In the genomic region with DNA sequence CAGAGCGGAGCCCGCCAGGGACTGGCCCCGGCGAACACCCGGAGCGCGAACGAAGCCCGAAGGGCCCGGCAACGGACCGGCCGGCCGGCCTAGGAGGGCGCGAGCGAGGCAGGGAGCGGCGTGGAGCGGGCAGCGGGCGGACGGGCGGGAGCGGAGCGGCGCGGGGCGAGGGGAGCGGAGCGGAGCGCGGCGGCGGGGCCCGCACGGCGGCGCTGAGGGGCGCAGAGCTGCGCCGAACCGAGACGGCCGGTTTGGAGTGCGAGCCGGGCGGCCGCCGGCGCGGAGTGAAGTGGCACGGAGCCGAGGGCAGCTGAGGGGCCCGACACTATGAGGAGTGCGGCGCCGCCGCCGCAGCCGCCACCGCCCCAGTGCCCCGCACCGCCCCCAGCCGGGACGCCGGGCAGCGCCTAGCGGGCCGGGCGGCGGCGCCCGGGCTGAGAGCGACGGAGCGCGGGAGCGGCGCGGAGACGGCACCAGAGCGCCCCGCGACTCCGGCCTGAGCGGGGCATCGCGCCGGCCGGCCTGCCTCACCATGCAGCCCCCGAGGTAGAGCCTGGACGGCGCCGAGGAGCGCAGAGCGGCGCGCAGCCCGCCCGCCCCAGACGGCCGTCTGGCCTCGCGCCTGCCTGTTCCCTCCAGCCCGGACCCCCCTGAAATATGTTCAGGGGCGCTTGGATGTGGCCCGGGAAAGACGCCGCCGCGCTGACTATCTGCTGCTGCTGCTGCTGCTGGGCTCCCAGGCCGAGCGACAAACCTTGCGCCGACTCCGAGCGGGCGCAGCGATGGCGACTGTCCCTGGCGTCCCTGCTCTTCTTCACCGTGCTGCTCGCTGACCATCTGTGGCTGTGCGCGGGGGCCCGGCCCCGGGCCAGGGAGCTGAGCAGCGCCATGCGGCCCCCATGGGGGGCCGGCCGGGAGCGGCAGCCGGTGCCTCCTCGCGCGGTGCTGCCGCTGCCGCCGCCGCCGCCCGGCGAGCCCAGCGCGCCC, we compare ENCODE assay signal across 8 cellular contexts. TPM values are rescaled to one million over a fixed set of nuclear protein-coding genes. Genes with fewer than 3 reads are reported as not detected.
DNase-seq lines count a peak whose midpoint lies in the region; ATAC-seq, FAIRE-seq and TF ChIP-seq lines count a peak whose summit lies in the region.

No MANE protein-coding gene starts in this region.

- H3K27me3 Mint-ChIP-seq in activated CD4-positive, alpha-beta T cell treated with anti-CD3 and anti-CD28 coated beads, Interleukin-2, amount 10 ng/mL, durations not matched to agents 7 days and 5 days: peaks cover 26% of the 10 kb centered on the region

- no peak overlapping the region for H3K4me3 Mint-ChIP-seq in activated CD4-positive, alpha-beta T cell treated with anti-CD3 and anti-CD28 coated beads, Interleukin-2, amount 10 ng/mL, durations not matched to agents 7 days and 5 days

- CTCF ChIA-PET in activated CD4-positive, alpha-beta T cell treated with anti-CD3 and anti-CD28 coated beads, Interleukin-2, amount 10 ng/mL, durations not matched to agents 7 days and 5 days (lab: Charles Lee): no interaction called here

- FAIRE-seq in pancreas (lab: Jason Lieb, UNC): no peak

- H3K4me3 ChIP-seq in LNCaP clone FGC (ENCODE audit: low read depth, low read length): peak overlapping the region; percentile 61
- H3K4me3 ChIP-seq in epithelial cell of proximal tubule (ENCODE audit: low read depth, low read length): peak overlapping the region; percentile 60
- H3K4me3 ChIP-seq in pancreas: peak overlapping the region; percentile 31 to 55 (median 38)

- no peak for TF ChIP-seq CTCF in LNCaP clone FGC (IDR thresholded peaks at IDR 0.05; ENCODE audit: control insufficient read depth, extremely low read depth, insufficient read depth)
- no peak for TF ChIP-seq CTCF in epithelial cell of proximal tubule (conservative IDR thresholded peaks at IDR 0.05; ENCODE audit: low read depth, low read length)
- no peak for TF ChIP-seq CTCF in pancreas (IDR thresholded peaks at IDR 0.05)

- no peaks in the 10 kb centered on the region for H3K4me1 Mint-ChIP-seq in activated CD4-positive, alpha-beta T cell treated with anti-CD3 and anti-CD28 coated beads, Interleukin-2, amount 10 ng/mL, durations not matched to agents 7 days and 5 days

- DNase-seq in LNCaP clone FGC (ENCODE audit: low read depth): no peak
- DNase-seq in epithelial cell of proximal tubule (ENCODE audit: low read depth): no peak
- peak in 1 of 6 donors; percentile 68 for DNase-seq in pancreas
- no peak for DNase-seq in KG1 (lab: John Stamatoyannopoulos, UW)
- no peak for DNase-seq in activated CD4-positive, alpha-beta T cell treated with anti-CD3 and anti-CD28 coated beads, Interleukin-2, amount 10 ng/mL, durations not matched to agents 7 days and 5 days
- no peak for DNase-seq in NCI-H187 treated with DMSO at 0.1 percent for 48 hours (lab: John Stamatoyannopoulos, UW)

- H3K36me3 ChIP-seq in ES-I3 (ENCODE audit: insufficient read depth, low read length): no peaks in the 10 kb centered on the region
- no peaks in the 10 kb centered on the region for H3K36me3 ChIP-seq in pancreas

- H3K27ac Mint-ChIP-seq in activated CD4-positive, alpha-beta T cell treated with anti-CD3 and anti-CD28 coated beads, Interleukin-2, amount 10 ng/mL, durations not matched to agents 7 days and 5 days: no peak overlapping the region

- H3K4me1 ChIP-seq in ES-I3 (ENCODE audit: insufficient read depth, low read length) (peaks cover 17% of the 10 kb centered on the region; the same call in 1 of the 2 replicates), pancreas (no peaks in the 10 kb centered on the region)

- peak overlapping the region; percentile 89 for H3K9ac ChIP-seq in ES-I3 (ENCODE audit: low read depth, low read length)

- H3K9me3 ChIP-seq in ES-I3 (ENCODE audit: control insufficient read depth, insufficient read depth, low read length) (no peaks in the 10 kb centered on the region), pancreas (no peaks in the 10 kb centered on the region)

- peak in 1 of 4 donors; percentile 2 for ATAC-seq in pancreas
- ATAC-seq in GM21576 (IDR thresholded peaks at IDR 0.05; ENCODE audit: unreplicated experiment): no peak

- peak overlapping the region in 3 of 4 donors; percentile 22 to 48 (median 37) for H3K27ac ChIP-seq in pancreas

- no peaks in the 10 kb centered on the region for H3K36me3 Mint-ChIP-seq in activated CD4-positive, alpha-beta T cell treated with anti-CD3 and anti-CD28 coated beads, Interleukin-2, amount 10 ng/mL, durations not matched to agents 7 days and 5 days (ENCODE audit: low read depth)

- intact Hi-C loops in pancreas (cut with DNase I): no loop called here

- peaks cover 0 to 11% (median 0%) of the 10 kb centered on the region in 4 donors for H3K27me3 ChIP-seq in pancreas

- no peaks in the 10 kb centered on the region for H3K9me3 Mint-ChIP-seq in activated CD4-positive, alpha-beta T cell treated with anti-CD3 and anti-CD28 coated beads, Interleukin-2, amount 10 ng/mL, durations not matched to agents 7 days and 5 days

- WGBS in pancreas, 2 donors: 1 to 33% methylated on average over 99 to 146 of the region's 146 CpGs

- POLR2A ChIA-PET in activated CD4-positive, alpha-beta T cell treated with anti-CD3 and anti-CD28 coated beads, Interleukin-2, amount 10 ng/mL, durations not matched to agents 7 days and 5 days (lab: Charles Lee): no interaction called here

RNA-seq across cellular contexts. Expression of a gene that starts 0.8 kb away (rescaled TPM):
- total RNA-seq in epithelial cell of proximal tubule: 0.58 and 1.0 TPM in 2 replicates
- 1 to 10 TPM in 4 of 6 donors, under 1 TPM in 2; 0.65 to 1.5 (median 1.4) TPM for total RNA-seq in pancreas
- 1 to 10 TPM; 1.0 to 1.1 TPM for polyA plus RNA-seq in pancreas
- under 1 TPM; 0.15 to 0.19 TPM for total RNA-seq in activated CD4-positive, alpha-beta T cell treated with anti-CD3 and anti-CD28 coated beads, Interleukin-2, amount 10 ng/mL, durations not matched to agents 7 days and 5 days
